In genomic region chr17:77712578-77712977, GRCh38 we compare ENCODE assay signal across 27 cellular contexts.
"Had no signal": no experiment of that assay in that cellular context is flagged by ENCODE, and none has a peak within 500 bp of the region (broad histone marks: within the 10 kb centered on the region; RNA-seq: fewer than 3 reads in every experiment).

No MANE protein-coding gene starts in this region.

- H3K9me3 Mint-ChIP-seq: effector memory CD8-positive, alpha-beta T cell had no signal

- H3K27ac Mint-ChIP-seq: dendritic cell treated with granulocyte-macrophage colony-stimulating factor and Interleukin-4, amounts not matched to agents 40 ng/mL and 50 ng/mL, for 4 days; effector memory CD8-positive, alpha-beta T cell had no signal

- DNase-seq: colonic mucosa; cortex of kidney; dermis blood vessel endothelial cell; dorsolateral prefrontal cortex; effector CD4-positive, alpha-beta T cell; effector CD8-positive, alpha-beta T cell; effector memory CD4-positive, alpha-beta T cell; effector memory CD8-positive, alpha-beta T cell; erythroblast; esophagus squamous epithelium; foreskin fibroblast; foreskin keratinocyte; foreskin melanocyte; gastrocnemius medialis; glutamatergic neuron; heart left ventricle; heart right ventricle had no signal

- FAIRE-seq: colon, endometrium, endothelial cell of umbilical vein, frontal cortex had no signal

- H3K4me3 ChIP-seq: colonic mucosa, coronary artery, dorsolateral prefrontal cortex, esophagus muscularis mucosa, esophagus squamous epithelium, gastrocnemius medialis, gastroesophageal sphincter, heart left ventricle, heart right ventricle had no signal

- H3K4me3 Mint-ChIP-seq: dendritic cell treated with granulocyte-macrophage colony-stimulating factor and Interleukin-4, amounts not matched to agents 40 ng/mL and 50 ng/mL, for 4 days; effector memory CD8-positive, alpha-beta T cell had no signal

- ATAC-seq: effector memory CD8-positive, alpha-beta T cell; esophagus mucosa; foreskin keratinocyte; gastrocnemius medialis; gastroesophageal sphincter; heart left ventricle; heart right ventricle had no signal

- H3K9me3 ChIP-seq: colonic mucosa, gastrocnemius medialis had no signal

- H3K4me1 ChIP-seq: colonic mucosa, esophagus muscularis mucosa, esophagus squamous epithelium, foreskin keratinocyte, gastrocnemius medialis, gastroesophageal sphincter, heart left ventricle, heart right ventricle had no signal

- H3K36me3 ChIP-seq: colonic mucosa, esophagus muscularis mucosa, esophagus squamous epithelium, gastrocnemius medialis, gastroesophageal sphincter, heart left ventricle, heart right ventricle had no signal

- H3K27me3 ChIP-seq: colonic mucosa, dorsolateral prefrontal cortex, esophagus muscularis mucosa, foreskin keratinocyte, gastroesophageal sphincter, heart left ventricle, heart right ventricle had no signal

- H3K27ac ChIP-seq: colonic mucosa, coronary artery, dorsolateral prefrontal cortex, epithelial cell of prostate, esophagus muscularis mucosa, esophagus squamous epithelium, foreskin keratinocyte, gastrocnemius medialis, gastroesophageal sphincter, heart left ventricle, heart right ventricle had no signal
